Comparison of ENCODE assay signal across 14 cellular contexts in the genomic region with DNA sequence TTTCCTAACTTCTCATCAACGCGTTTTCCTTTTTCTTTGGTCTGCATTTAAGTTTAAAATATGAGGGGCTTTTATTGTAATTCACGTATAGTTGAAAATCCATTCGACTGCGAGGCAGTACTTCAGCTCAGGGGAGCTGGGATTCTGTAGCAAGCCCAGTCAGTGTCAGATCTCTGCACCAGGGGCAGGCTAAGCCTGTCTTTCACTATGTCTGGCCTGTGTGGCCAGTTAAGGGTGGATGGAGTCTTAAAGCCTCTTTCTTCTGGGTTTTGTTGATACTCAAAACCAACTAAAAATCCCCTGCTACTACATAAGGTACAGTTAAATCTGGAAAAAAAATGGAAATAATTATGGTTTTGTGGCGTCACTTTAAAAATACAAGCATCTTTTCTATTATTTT.
DNase-seq lines count a peak whose midpoint lies in the region; ATAC-seq and TF ChIP-seq lines count a peak whose summit lies in the region.
"Had no signal": no experiment of that assay in that cellular context is flagged by ENCODE, and none has a peak within 500 bp of the region (broad histone marks: within the 10 kb centered on the region; RNA-seq: fewer than 3 reads in every experiment).

No MANE protein-coding gene starts in this region.

- TF ChIP-seq POLR2A in GM18505 (IDR thresholded peaks at IDR 0.05; ENCODE audit: borderline replicate concordance, extremely low read depth, insufficient read depth, insufficient read length), result no peak

- H3K9ac ChIP-seq in OCI-LY3 (ENCODE audit: low read length), result no peak overlapping the region

- TF ChIP-seq CTCF in OCI-LY3 (IDR thresholded peaks at IDR 0.05; ENCODE audit: low read depth, low read length), result no peak

- no peak overlapping the region for H3K27ac ChIP-seq in OCI-LY3 (ENCODE audit: low read length)
- H3K27ac ChIP-seq: SK-N-MC had no signal

- H4K20me1 ChIP-seq in OCI-LY3 (ENCODE audit: insufficient read depth, low read length), result peaks cover 10% of the 10 kb centered on the region; the same call in 1 of the 2 replicates

- DNase-seq in epidermal melanocyte (ENCODE audit: insufficient read length, low spot score) (no peak), 8988T (no peak)
- no peak for DNase-seq in stimulated activated CD4-positive, alpha-beta T cell treated with anti-CD3 and anti-CD28 coated beads, Interleukin-2, amount 100 ng/mL, for 24 hours
- DNase-seq: activated naive CD8-positive, alpha-beta T cell treated with anti-CD3 and anti-CD28 coated beads for 36 hours; activated T-cell treated with anti-CD3 and anti-CD28 coated beads, Interleukin-2, amount 50 U/mL, for 72 hours; islet precursor cell; Karpas-422; mesendoderm had no signal

- peaks cover 90% of the 10 kb centered on the region for H3K27me3 ChIP-seq in OCI-LY3 (ENCODE audit: low read depth, low read length)

- H3K79me2 ChIP-seq in OCI-LY3 (ENCODE audit: low read length), result no peaks in the 10 kb centered on the region

- no peaks in the 10 kb centered on the region for H3K36me3 ChIP-seq in OCI-LY3 (replicated peaks; ENCODE audit: low read depth, low read length)

- ATAC-seq in GM18861 (IDR thresholded peaks at IDR 0.05; ENCODE audit: unreplicated experiment) (peak; percentile 21), GM21447 (IDR thresholded peaks at IDR 0.05; ENCODE audit: unreplicated experiment) (peak; percentile 32), HG02970 (IDR thresholded peaks at IDR 0.05; ENCODE audit: low FRiP score, unreplicated experiment) (peak; percentile 13), GM18505 (IDR thresholded peaks at IDR 0.05; ENCODE audit: unreplicated experiment) (no peak)
- ATAC-seq: activated T-cell treated with anti-CD3 and anti-CD28 coated beads, Interleukin-2, amount 50 U/mL, for 72 hours had no signal

- H3K4me3 ChIP-seq in OCI-LY3 (ENCODE audit: low read length), result peak overlapping the region; percentile 37; the same call in 1 of the 2 replicates
- H3K4me3 ChIP-seq: SK-N-MC had no signal

- peaks cover 21% of the 10 kb centered on the region for H3K4me1 ChIP-seq in OCI-LY3 (ENCODE audit: low read length)

- no peak overlapping the region for H2AFZ ChIP-seq in OCI-LY3 (ENCODE audit: low read depth, low read length)

- no peaks in the 10 kb centered on the region for H3K9me3 ChIP-seq in OCI-LY3 (ENCODE audit: insufficient read depth, low read length)

- peak overlapping the region; percentile 75 for H3K4me2 ChIP-seq in OCI-LY3 (ENCODE audit: low read length)
